In genomic region chr2:23940262-23940975, GRCh38 we compare ENCODE assay signal across 8 cellular contexts. TPM values are rescaled to one million over a fixed set of nuclear protein-coding genes. Genes with fewer than 3 reads are reported as not detected.
A peak's percentile ranks its signal among the peaks of the same experiment; 100 is the strongest.
DNase-seq lines count a peak whose midpoint lies in the region; ATAC-seq and TF ChIP-seq lines count a peak whose summit lies in the region.

A gene with protein sequence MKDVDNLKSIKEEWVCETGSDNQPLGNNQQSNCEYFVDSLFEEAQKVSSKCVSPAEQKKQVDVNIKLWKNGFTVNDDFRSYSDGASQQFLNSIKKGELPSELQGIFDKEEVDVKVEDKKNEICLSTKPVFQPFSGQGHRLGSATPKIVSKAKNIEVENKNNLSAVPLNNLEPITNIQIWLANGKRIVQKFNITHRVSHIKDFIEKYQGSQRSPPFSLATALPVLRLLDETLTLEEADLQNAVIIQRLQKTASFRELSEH (plus strand): TSS chr2:23940463. CDS start chr2:23958315, 17,852 bp downstream.

- peak; percentile 78 for ATAC-seq in GM18498 (IDR thresholded peaks at IDR 0.05; ENCODE audit: unreplicated experiment)
- ATAC-seq in HG02678 (IDR thresholded peaks at IDR 0.05; ENCODE audit: unreplicated experiment) = peak; percentile 78

- DNase-seq in NCI-H1105 (lab: John Stamatoyannopoulos, UW) (peak; percentile 73), ascending aorta (ENCODE audit: low spot score in 2 of 2) (peak; percentile 9 to 85), hepatic stellate cell (ENCODE audit: low spot score) (peak; percentile 86), retina (peak; percentile 93), cerebellar nuclear complex (lab: John Stamatoyannopoulos, UW) (no peak)

- no peak for TF ChIP-seq CTCF in ascending aorta (IDR thresholded peaks at IDR 0.05)

- H3K36me3 ChIP-seq in ascending aorta = no peaks in the 10 kb centered on the region

- no peaks in the 10 kb centered on the region for H3K9me3 ChIP-seq in ascending aorta

- no peaks in the 10 kb centered on the region for H3K27me3 ChIP-seq in ascending aorta

- intact Hi-C loops in T-helper 2 cell treated with Interferon-gamma antibody and Interleukin-4, amounts not matched to agents 100 ng/mL and 5 ng/mL, for 36 hours (cut with micrococcal nuclease) = loop anchor here (1.0 to 5.0 kb wide), 4 partner anchors 13 to 136 kb away; partner anchors contain the start of genes ATAD2B, SF3B6 and WDCP
- intact Hi-C loops in ascending aorta (cut with DNase I) = loop anchor here (1.0 kb wide), 1 partner anchor 13 kb away; the partner anchor contains the start of gene ATAD2B

- H3K4me1 ChIP-seq in ascending aorta = peaks cover 0 to 3% of the 10 kb centered on the region in 2 donors

- peak within 1 kb of the TSS; percentile 92 to 98 for H3K4me3 ChIP-seq in ascending aorta

- H3K27ac ChIP-seq in ascending aorta = peak within 1 kb of the TSS; percentile 83 to 94

RNA-seq across cellular contexts. Expression of the gene that starts here (rescaled TPM):
- total RNA-seq in T-helper 2 cell treated with Interferon-gamma antibody and Interleukin-4, amounts not matched to agents 100 ng/mL and 5 ng/mL, for 36 hours = 14.6 and 15.9 TPM in 2 replicates
- total RNA-seq in ascending aorta = 3.0 TPM

Comparison
In these comparisons a context has a peak if more than half of its experiments do, and no peak if none do; other contexts are left out.
1. DNase-seq: peak in NCI-H1105 (single experiment), ascending aorta (2 of 2), hepatic stellate cell (single experiment) and retina (single experiment); none in cerebellar nuclear complex (0 of 2).